2 cellular contexts compared by ENCODE assay signal in the genomic region with DNA sequence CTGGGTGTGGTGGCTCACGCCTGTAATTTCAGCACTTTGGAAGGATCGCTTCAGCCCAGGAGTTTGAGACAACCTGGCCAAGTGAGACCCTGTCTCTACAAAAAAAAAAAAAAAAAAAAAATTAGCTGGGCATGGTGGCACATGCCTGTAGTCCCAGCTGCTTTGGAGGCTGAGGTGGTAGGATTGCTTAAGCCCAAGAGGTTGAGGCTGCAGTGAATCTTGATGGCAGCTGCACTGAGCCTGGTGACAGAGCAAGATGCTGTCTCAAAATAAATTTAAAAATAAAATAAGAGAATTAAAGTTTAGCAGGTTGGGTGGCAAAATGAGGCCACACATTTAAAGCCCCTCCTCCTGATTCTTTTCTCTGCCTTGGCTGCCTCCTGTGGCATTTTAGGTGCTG.
TF ChIP-seq lines count a peak whose summit lies in the region.

No MANE protein-coding gene starts in this region.

TF ChIP-seq in liver, 16 proteins besides CTCF, POLR2A, EP300 and RAD21:
- TF ChIP-seq NR2F2 (IDR thresholded peaks at IDR 0.05) (no peak), HNF4G (IDR thresholded peaks at IDR 0.05) (no peak), EGR1 (IDR thresholded peaks at IDR 0.05; ENCODE audit: low read depth in 2 of 2) (no peak), FOXA1 (IDR thresholded peaks at IDR 0.05) (no peak), ZBTB33 (IDR thresholded peaks at IDR 0.05) (no peak), REST (IDR thresholded peaks at IDR 0.05) (no peak), TAF1 (conservative IDR thresholded peaks at IDR 0.05) (no peak), RXRA (IDR thresholded peaks at IDR 0.05) (no peak), HNF4A (conservative IDR thresholded peaks at IDR 0.05) (no peak), FOXA2 (IDR thresholded peaks at IDR 0.05) (no peak), SP1 (IDR thresholded peaks at IDR 0.05) (no peak), GABPA (IDR thresholded peaks at IDR 0.05 in 1 of 2, conservative IDR thresholded peaks at IDR 0.05 in 1 of 2) (no peak), YY1 (IDR thresholded peaks at IDR 0.05) (no peak)
- TF ChIP-seq, protein P1, sequence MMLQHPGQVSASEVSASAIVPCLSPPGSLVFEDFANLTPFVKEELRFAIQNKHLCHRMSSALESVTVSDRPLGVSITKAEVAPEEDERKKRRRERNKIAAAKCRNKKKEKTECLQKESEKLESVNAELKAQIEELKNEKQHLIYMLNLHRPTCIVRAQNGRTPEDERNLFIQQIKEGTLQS (IDR thresholded peaks at IDR 0.05): no peak
- TF ChIP-seq, protein P2, sequence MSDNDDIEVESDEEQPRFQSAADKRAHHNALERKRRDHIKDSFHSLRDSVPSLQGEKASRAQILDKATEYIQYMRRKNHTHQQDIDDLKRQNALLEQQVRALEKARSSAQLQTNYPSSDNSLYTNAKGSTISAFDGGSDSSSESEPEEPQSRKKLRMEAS (IDR thresholded peaks at IDR 0.05): no peak
TF ChIP-seq in liver: peak in this region for 0.

TF ChIP-seq in HepG2, 621 proteins besides CTCF, POLR2A, EP300 and RAD21:
- TF ChIP-seq ZFYVE20 (CRISPR knock-in tag; IDR thresholded peaks at IDR 0.05; ENCODE audit: borderline replicate concordance, low read depth) (no peak), KMT2B (CRISPR knock-in tag; IDR thresholded peaks at IDR 0.05) (no peak), CSRNP2 (CRISPR knock-in tag; conservative IDR thresholded peaks at IDR 0.05; ENCODE audit: low read depth) (no peak), PAF1 (CRISPR knock-in tag; IDR thresholded peaks at IDR 0.05) (no peak), ZNF772 (CRISPR knock-in tag; IDR thresholded peaks at IDR 0.05) (no peak), ZNF788 (CRISPR knock-in tag; IDR thresholded peaks at IDR 0.05; ENCODE audit: borderline replicate concordance) (no peak), HMGA1 (CRISPR knock-in tag; conservative IDR thresholded peaks at IDR 0.05) (no peak), ZNF891 (CRISPR knock-in tag; IDR thresholded peaks at IDR 0.05) (no peak), EZH2 (conservative IDR thresholded peaks at IDR 0.05; ENCODE audit: low read depth, low read length) (no peak), MEF2D (CRISPR knock-in tag; IDR thresholded peaks at IDR 0.05) (no peak), TBX3 (IDR thresholded peaks at IDR 0.05; ENCODE audit: borderline replicate concordance) (no peak), JUN (CRISPR knock-in tag; IDR thresholded peaks at IDR 0.05) (no peak)
- TF ChIP-seq, protein P3, sequence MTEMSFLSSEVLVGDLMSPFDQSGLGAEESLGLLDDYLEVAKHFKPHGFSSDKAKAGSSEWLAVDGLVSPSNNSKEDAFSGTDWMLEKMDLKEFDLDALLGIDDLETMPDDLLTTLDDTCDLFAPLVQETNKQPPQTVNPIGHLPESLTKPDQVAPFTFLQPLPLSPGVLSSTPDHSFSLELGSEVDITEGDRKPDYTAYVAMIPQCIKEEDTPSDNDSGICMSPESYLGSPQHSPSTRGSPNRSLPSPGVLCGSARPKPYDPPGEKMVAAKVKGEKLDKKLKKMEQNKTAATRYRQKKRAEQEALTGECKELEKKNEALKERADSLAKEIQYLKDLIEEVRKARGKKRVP (CRISPR knock-in tag; IDR thresholded peaks at IDR 0.05): no peak
- TF ChIP-seq, protein P4, sequence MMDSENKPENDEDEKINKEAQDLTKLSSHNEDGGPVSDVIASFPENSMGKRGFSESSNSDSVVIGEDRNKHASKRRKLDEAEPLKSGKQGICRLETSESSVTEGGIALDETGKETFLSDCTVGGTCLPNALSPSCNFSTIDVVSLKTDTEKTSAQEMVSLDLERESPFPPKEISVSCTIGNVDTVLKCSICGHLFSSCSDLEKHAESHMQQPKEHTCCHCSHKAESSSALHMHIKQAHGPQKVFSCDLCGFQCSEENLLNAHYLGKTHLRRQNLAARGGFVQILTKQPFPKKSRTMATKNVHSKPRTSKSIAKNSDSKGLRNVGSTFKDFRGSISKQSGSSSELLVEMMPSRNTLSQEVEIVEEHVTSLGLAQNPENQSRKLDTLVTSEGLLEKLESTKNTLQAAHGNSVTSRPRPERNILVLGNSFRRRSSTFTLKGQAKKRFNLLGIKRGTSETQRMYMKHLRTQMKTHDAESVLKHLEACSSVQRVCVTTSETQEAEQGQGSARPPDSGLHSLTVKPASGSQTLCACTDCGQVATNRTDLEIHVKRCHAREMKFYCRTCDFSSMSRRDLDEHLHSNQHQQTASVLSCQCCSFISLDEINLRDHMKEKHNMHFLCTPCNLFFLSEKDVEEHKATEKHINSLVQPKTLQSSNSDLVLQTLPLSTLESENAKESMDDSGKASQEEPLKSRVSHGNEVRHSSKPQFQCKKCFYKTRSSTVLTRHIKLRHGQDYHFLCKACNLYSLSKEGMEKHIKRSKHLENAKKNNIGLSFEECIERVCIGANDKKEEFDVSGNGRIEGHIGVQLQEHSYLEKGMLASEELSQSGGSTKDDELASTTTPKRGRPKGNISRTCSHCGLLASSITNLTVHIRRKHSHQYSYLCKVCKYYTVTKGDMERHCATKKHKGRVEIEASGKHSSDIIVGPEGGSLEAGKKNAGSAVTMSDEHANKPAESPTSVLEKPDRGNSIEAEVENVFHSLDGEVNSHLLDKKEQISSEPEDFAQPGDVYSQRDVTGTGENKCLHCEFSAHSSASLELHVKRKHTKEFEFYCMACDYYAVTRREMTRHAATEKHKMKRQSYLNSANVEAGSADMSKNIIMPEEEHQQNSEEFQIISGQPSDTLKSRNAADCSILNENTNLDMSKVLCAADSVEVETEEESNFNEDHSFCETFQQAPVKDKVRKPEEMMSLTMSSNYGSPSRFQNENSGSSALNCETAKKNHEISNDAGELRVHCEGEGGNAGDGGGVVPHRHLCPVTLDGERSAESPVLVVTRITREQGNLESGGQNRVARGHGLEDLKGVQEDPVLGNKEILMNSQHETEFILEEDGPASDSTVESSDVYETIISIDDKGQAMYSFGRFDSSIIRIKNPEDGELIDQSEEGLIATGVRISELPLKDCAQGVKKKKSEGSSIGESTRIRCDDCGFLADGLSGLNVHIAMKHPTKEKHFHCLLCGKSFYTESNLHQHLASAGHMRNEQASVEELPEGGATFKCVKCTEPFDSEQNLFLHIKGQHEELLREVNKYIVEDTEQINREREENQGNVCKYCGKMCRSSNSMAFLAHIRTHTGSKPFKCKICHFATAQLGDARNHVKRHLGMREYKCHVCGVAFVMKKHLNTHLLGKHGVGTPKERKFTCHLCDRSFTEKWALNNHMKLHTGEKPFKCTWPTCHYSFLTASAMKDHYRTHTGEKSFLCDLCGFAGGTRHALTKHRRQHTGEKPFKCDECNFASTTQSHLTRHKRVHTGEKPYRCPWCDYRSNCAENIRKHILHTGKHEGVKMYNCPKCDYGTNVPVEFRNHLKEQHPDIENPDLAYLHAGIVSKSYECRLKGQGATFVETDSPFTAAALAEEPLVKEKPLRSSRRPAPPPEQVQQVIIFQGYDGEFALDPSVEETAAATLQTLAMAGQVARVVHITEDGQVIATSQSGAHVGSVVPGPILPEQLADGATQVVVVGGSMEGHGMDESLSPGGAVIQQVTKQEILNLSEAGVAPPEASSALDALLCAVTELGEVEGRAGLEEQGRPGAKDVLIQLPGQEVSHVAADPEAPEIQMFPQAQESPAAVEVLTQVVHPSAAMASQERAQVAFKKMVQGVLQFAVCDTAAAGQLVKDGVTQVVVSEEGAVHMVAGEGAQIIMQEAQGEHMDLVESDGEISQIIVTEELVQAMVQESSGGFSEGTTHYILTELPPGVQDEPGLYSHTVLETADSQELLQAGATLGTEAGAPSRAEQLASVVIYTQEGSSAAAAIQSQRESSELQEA (CRISPR knock-in tag; IDR thresholded peaks at IDR 0.05; ENCODE audit: not compliant biosample characterization): no peak
